ENCODE assay signal across 2 cellular contexts in genomic region chr18:12908706-12909105, GRCh38.
TF ChIP-seq lines count a peak whose summit lies in the region.

No MANE protein-coding gene starts in this region.

TF ChIP-seq in SK-N-SH, 30 proteins besides CTCF, POLR2A, EP300 and RAD21 (continued from another document):
- no peak for TF ChIP-seq IRF3 (IDR thresholded peaks at IDR 0.05; ENCODE audit: low read depth, low read length)

TF ChIP-seq in SK-N-SH treated with all-trans-retinoic acid at 6 μM for 48 hours, 23 proteins besides CTCF, POLR2A, EP300 and RAD21 (continued from another document):
- no peak for TF ChIP-seq POU6F1 (CRISPR knock-in tag; IDR thresholded peaks at IDR 0.05; ENCODE audit: borderline replicate concordance, low read depth)
- no peak for TF ChIP-seq ZNF70 (CRISPR knock-in tag; IDR thresholded peaks at IDR 0.05)
- no peak for TF ChIP-seq ZFP3 (CRISPR knock-in tag; IDR thresholded peaks at IDR 0.05)
- TF ChIP-seq ZNF565 (CRISPR knock-in tag; conservative IDR thresholded peaks at IDR 0.05; ENCODE audit: low read depth): no peak
- TF ChIP-seq PPARA (CRISPR knock-in tag; IDR thresholded peaks at IDR 0.05; ENCODE audit: borderline replicate concordance): no peak
- TF ChIP-seq BACH2 (CRISPR knock-in tag; IDR thresholded peaks at IDR 0.05; ENCODE audit: borderline replicate concordance): no peak
- no peak for TF ChIP-seq ESRRG (CRISPR knock-in tag; IDR thresholded peaks at IDR 0.05)
- no peak for TF ChIP-seq ZFP30 (CRISPR knock-in tag; IDR thresholded peaks at IDR 0.05)
- no peak for TF ChIP-seq ARNTL (CRISPR knock-in tag; IDR thresholded peaks at IDR 0.05; ENCODE audit: borderline replicate concordance, low read depth)
- TF ChIP-seq TSHZ2 (CRISPR knock-in tag; IDR thresholded peaks at IDR 0.05): no peak
- TF ChIP-seq PATZ1 (CRISPR knock-in tag; IDR thresholded peaks at IDR 0.05; ENCODE audit: borderline replicate concordance): no peak
- no peak for TF ChIP-seq RARB (CRISPR knock-in tag; IDR thresholded peaks at IDR 0.05)
- TF ChIP-seq ZNF8 (CRISPR knock-in tag; IDR thresholded peaks at IDR 0.05): no peak
- TF ChIP-seq ZC3H10 (CRISPR knock-in tag; IDR thresholded peaks at IDR 0.05): no peak
- no peak for TF ChIP-seq ISL1 (CRISPR knock-in tag; IDR thresholded peaks at IDR 0.05)
- TF ChIP-seq SNAI2 (CRISPR knock-in tag; IDR thresholded peaks at IDR 0.05): no peak
